In the genomic region with DNA sequence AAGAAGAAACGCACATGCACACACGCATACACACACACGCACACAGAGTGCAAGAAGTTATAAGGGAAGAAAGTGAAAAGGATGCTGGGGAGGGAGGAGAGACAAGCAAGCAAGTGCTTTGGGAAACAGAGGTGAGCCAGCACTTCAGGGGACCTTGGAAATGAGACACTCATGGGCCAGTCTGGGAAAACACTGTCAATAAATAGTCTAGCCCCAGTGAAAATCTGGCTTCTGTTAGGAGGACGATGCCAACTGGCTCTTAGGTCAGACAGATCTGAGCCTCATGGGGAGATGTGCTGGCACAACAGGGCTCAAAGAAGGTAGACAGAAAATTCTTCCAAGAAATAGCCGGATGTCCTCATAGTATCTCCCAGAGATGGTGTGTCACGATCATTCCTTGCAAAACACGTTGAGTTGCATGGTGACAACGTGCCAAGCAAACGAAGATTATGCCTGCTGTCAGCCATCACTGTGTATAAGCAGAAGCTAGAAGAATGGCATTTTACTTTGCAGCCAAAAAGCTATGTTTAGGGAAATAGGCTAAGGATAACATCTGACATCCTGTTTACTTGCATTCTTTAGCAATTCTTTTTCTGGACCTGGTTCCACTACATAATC, we compare ENCODE assay signal across 8 cellular contexts. TPM values are rescaled to one million over a fixed set of nuclear protein-coding genes. Genes with fewer than 3 reads are reported as not detected.
A peak's percentile ranks its signal among the peaks of the same experiment; 100 is the strongest.
DNase-seq lines count a peak whose midpoint lies in the region; ATAC-seq and TF ChIP-seq lines count a peak whose summit lies in the region.

No MANE protein-coding gene starts in this region.

- H3K9me3 ChIP-seq in BLaER1 treated with 17β-estradiol and CSF1 and Interleukin-3, amounts not matched to agents 10 nM and 100 nM (replicated peaks in 1 of 11) = peaks cover 0 to 23% (median 7%) of the 10 kb centered on the region in 11 experiments; a peak in 9 of 22 replicates
- no peaks in the 10 kb centered on the region for H3K9me3 ChIP-seq in adipocyte (ENCODE audit: control insufficient read depth, low read length)

- H3K4me1 ChIP-seq in BLaER1 treated with 17β-estradiol and CSF1 and Interleukin-3, amounts not matched to agents 10 nM and 100 nM = peaks cover 24 to 57% (median 31%) of the 10 kb centered on the region in 10 experiments
- H3K4me1 ChIP-seq in adipocyte (ENCODE audit: control insufficient read depth, insufficient read depth, low read length) = peaks cover 6% of the 10 kb centered on the region

- intact Hi-C loops in posterior vena cava (cut with DNase I) = no loop called here

- peak overlapping the region; percentile 86 for H3K4me3 Mint-ChIP-seq in HFFc6

- H3K4me2 ChIP-seq in BLaER1 treated with 17β-estradiol and CSF1 and Interleukin-3, amounts not matched to agents 10 nM and 100 nM = peak overlapping the region; percentile 62 to 79 (median 72)

- H3K27ac Mint-ChIP-seq in HFFc6 = peak overlapping the region; percentile 80

- peak; percentile 25 for DNase-seq in HFFc6
- DNase-seq in adipocyte (ENCODE audit: low read depth) = peak; percentile 39
- DNase-seq in myocyte (ENCODE audit: low read depth) = peak; percentile 26
- no peak for DNase-seq in NCI-H345 treated with DMSO at 0.1 percent for 48 hours (lab: John Stamatoyannopoulos, UW; ENCODE audit: unreplicated experiment)
- no peak for DNase-seq in NCI-H82 treated with DMSO at 0.1 percent for 48 hours (lab: John Stamatoyannopoulos, UW; ENCODE audit: unreplicated experiment)
- no peak for DNase-seq in posterior vena cava (ENCODE audit: low spot score)

- H3K4me1 Mint-ChIP-seq in HFFc6 (ENCODE audit: low read depth) = peaks cover 38% of the 10 kb centered on the region

- TF ChIP-seq CTCF in HFFc6 (IDR thresholded peaks at IDR 0.05) = no peak

- peaks cover 74 to 100% (median 97%) of the 10 kb centered on the region in 11 experiments for H3K27me3 ChIP-seq in BLaER1 treated with 17β-estradiol and CSF1 and Interleukin-3, amounts not matched to agents 10 nM and 100 nM
- no peaks in the 10 kb centered on the region for H3K27me3 ChIP-seq in adipocyte (replicated peaks; ENCODE audit: control insufficient read depth, insufficient read depth, low read length)

- H3K27ac ChIP-seq in BLaER1 treated with 17β-estradiol and CSF1 and Interleukin-3, amounts not matched to agents 10 nM and 100 nM = peak overlapping the region; percentile 60 to 95 (median 87); a peak in 20 of 22 replicates

- 0 out of 22 replicates have a peak, but pooled peaks cover 0 to under 1% (median 0%) of the 10 kb centered on the region in 11 experiments for H4K20me1 ChIP-seq in BLaER1 treated with 17β-estradiol and CSF1 and Interleukin-3, amounts not matched to agents 10 nM and 100 nM

- no peak for ATAC-seq in GM18907 (IDR thresholded peaks at IDR 0.05; ENCODE audit: unreplicated experiment)

- H3K4me3 ChIP-seq in BLaER1 treated with 17β-estradiol and CSF1 and Interleukin-3, amounts not matched to agents 10 nM and 100 nM = peak overlapping the region; percentile 53 to 68 (median 62)
- H3K4me3 ChIP-seq in adipocyte (ENCODE audit: low read length) = peak overlapping the region; percentile 77

- H3K36me3 ChIP-seq in BLaER1 treated with 17β-estradiol and CSF1 and Interleukin-3, amounts not matched to agents 10 nM and 100 nM = peaks cover 0 to 7% (median 0%) of the 10 kb centered on the region in 11 experiments; a peak in 3 of 22 replicates
- H3K36me3 ChIP-seq in adipocyte (ENCODE audit: control insufficient read depth, insufficient read depth, low read length, severe bottlenecking) = no peaks in the 10 kb centered on the region

- no peaks in the 10 kb centered on the region for H3K27me3 Mint-ChIP-seq in HFFc6 (ENCODE audit: insufficient read depth)

- no peaks in the 10 kb centered on the region for H3K9me3 Mint-ChIP-seq in HFFc6

- peak overlapping the region; percentile 68 to 89 (median 81); a peak in 20 of 22 replicates for H3K9ac ChIP-seq in BLaER1 treated with 17β-estradiol and CSF1 and Interleukin-3, amounts not matched to agents 10 nM and 100 nM
- H3K9ac ChIP-seq in adipocyte (ENCODE audit: low read length) = peak overlapping the region; percentile 72

- H3K36me3 Mint-ChIP-seq in HFFc6 (ENCODE audit: low read depth) = no peaks in the 10 kb centered on the region

RNA-seq across cellular contexts. Expression of gene ARHGEF6, which starts 0.6 kb away (rescaled TPM):
- total RNA-seq in HFFc6 (2021; fragmentation: NEBNext Ultra II Directional; extraction: Animal tissue kit (Norgen Biotek cat#: 25700)) = 1 to 10 TPM; 2.5 to 5.4 (median 4.9) TPM
- total RNA-seq in myocyte (59.1 and 65.5 TPM in 2 replicates), posterior vena cava (10 to 100 TPM; 14.2 to 17.7 TPM)
- 17.3 TPM for polyA plus RNA-seq in myocyte (2012)

Comparison
In these comparisons a context has a peak if more than half of its experiments do, and no peak if none do; other contexts are left out.
1. DNase-seq: peak in HFFc6 (single experiment), adipocyte (single experiment) and myocyte (single experiment); none in NCI-H345 treated with DMSO at 0.1 percent for 48 hours (single experiment), NCI-H82 treated with DMSO at 0.1 percent for 48 hours (single experiment) and posterior vena cava (single experiment).